In the genomic region with DNA sequence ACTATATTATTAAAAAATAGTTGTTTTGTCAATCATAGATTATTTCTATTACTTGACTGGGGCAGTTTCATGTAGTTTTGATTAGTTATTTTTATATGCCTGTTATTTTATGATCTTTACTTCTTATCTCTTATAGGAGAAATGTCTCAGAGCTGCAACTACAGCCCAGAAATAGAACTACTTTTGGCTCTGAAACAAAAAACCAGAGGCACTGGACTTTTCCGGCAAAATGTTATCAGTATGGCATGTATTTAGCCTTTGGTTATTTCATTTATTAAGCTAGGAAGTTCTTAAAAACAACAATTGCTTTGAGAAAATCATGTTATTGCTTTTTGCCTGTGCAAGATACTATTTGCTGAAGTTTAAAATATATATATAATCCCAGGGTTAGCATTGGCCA, we compare ENCODE assay signal across 1 cellular context.
TF ChIP-seq lines count a peak whose summit lies in the region.

No MANE protein-coding gene starts in this region.

TF ChIP-seq in SK-N-SH, 30 proteins besides CTCF, POLR2A, EP300 and RAD21 (continued from another document):
- TF ChIP-seq NFIC (IDR thresholded peaks at IDR 0.05; ENCODE audit: borderline replicate concordance) (no peak), TEAD4 (IDR thresholded peaks at IDR 0.05; ENCODE audit: borderline replicate concordance, insufficient read depth) (no peak)
TF ChIP-seq in SK-N-SH: peak in this region for 0.
